ENCODE assay signal across 8 cellular contexts in genomic region chr2:61889212-61889956, GRCh38. TPM values are rescaled to one million over a fixed set of nuclear protein-coding genes. Genes with fewer than 3 reads are reported as not detected.
DNase-seq lines count a peak whose midpoint lies in the region; ATAC-seq and TF ChIP-seq lines count a peak whose summit lies in the region.

No MANE protein-coding gene starts in this region.

- H3K4me3 ChIP-seq in Loucy (ENCODE audit: low read length, poor library complexity, severe bottlenecking), result peak overlapping the region; percentile 99
- H3K4me3 ChIP-seq in colonic mucosa, result peak overlapping the region; percentile 75

- peak; percentile 26 for DNase-seq in colonic mucosa
- DNase-seq in natural killer cell treated with Interleukin-12 subunit alpha and Interleukin-12 subunit beta and Interleukin-15 and Interleukin-18, amount 100 ng/mL, for 72 hours (ENCODE audit: low spot score), result no peak
- no peak for DNase-seq in activated CD4-positive, CD25-positive, alpha-beta regulatory T cell (lab: John Stamatoyannopoulos, UW)
- DNase-seq in posterior cingulate gyrus, result no peak

- peak overlapping the region; percentile 82 for H3K4me2 ChIP-seq in Loucy (ENCODE audit: low read depth, low read length, poor library complexity, severe bottlenecking)

- H3K4me1 ChIP-seq in Loucy (ENCODE audit: insufficient read depth, low read length, poor library complexity, severe bottlenecking) (peaks cover 18% of the 10 kb centered on the region), colonic mucosa (peaks cover 10% of the 10 kb centered on the region)

- H3K36me3 ChIP-seq in Loucy (ENCODE audit: insufficient read depth, low read length) (peaks cover 9% of the 10 kb centered on the region; the same call in 1 of the 2 replicates), colonic mucosa (peaks cover 4% of the 10 kb centered on the region)

- 0 out of 2 replicates have a peak overlapping the region, but pooled peaks have one; percentile 92 for H2AFZ ChIP-seq in Loucy (ENCODE audit: low read length)

- TF ChIP-seq CTCF in C4-2B (conservative IDR thresholded peaks at IDR 0.05) (no peak), Loucy (conservative IDR thresholded peaks at IDR 0.05; ENCODE audit: low read length) (no peak), colonic mucosa (IDR thresholded peaks at IDR 0.05) (no peak)

- peak overlapping the region; percentile 95 for H3K4me3 Mint-ChIP-seq in natural killer cell treated with Interleukin-12 subunit alpha and Interleukin-12 subunit beta and Interleukin-15 and Interleukin-18, amount 100 ng/mL, for 72 hours

- no peaks in the 10 kb centered on the region for H3K9me3 Mint-ChIP-seq in natural killer cell treated with Interleukin-12 subunit alpha and Interleukin-12 subunit beta and Interleukin-15 and Interleukin-18, amount 100 ng/mL, for 72 hours

- H3K27me3 ChIP-seq in Loucy (ENCODE audit: insufficient read depth, low read length, poor library complexity, severe bottlenecking) (peaks cover 11% of the 10 kb centered on the region), colonic mucosa (no peaks in the 10 kb centered on the region)

- intact Hi-C loops in colonic mucosa (cut with DNase I), result no loop called here
- intact Hi-C loops in posterior cingulate gyrus (cut with DNase I), result loop anchor here (2.0 kb wide), 1 partner anchor 35 kb away; the partner anchor contains the start of gene FAM161A

- peak overlapping the region; percentile 92 to 96 for H3K27ac Mint-ChIP-seq in natural killer cell treated with Interleukin-12 subunit alpha and Interleukin-12 subunit beta and Interleukin-15 and Interleukin-18, amount 100 ng/mL, for 72 hours

- peaks cover 44% of the 10 kb centered on the region for H3K79me2 ChIP-seq in Loucy (ENCODE audit: insufficient read depth, low read length)

- H3K36me3 Mint-ChIP-seq in natural killer cell treated with Interleukin-12 subunit alpha and Interleukin-12 subunit beta and Interleukin-15 and Interleukin-18, amount 100 ng/mL, for 72 hours, result peaks cover 13% of the 10 kb centered on the region

- H3K27me3 Mint-ChIP-seq in natural killer cell treated with Interleukin-12 subunit alpha and Interleukin-12 subunit beta and Interleukin-15 and Interleukin-18, amount 100 ng/mL, for 72 hours, result no peaks in the 10 kb centered on the region

- no peaks in the 10 kb centered on the region for H3K9me3 ChIP-seq in Loucy (ENCODE audit: insufficient read depth, low read depth, low read length)
- no peaks in the 10 kb centered on the region for H3K9me3 ChIP-seq in colonic mucosa

- H3K9ac ChIP-seq in Loucy (ENCODE audit: low read depth, low read length, poor library complexity, severe bottlenecking), result peak overlapping the region; percentile 99
- peak overlapping the region in 1 of 2 donors; percentile 89 for H3K9ac ChIP-seq in colonic mucosa (ENCODE audit: low read depth in 2 of 2, low read length in 2 of 2)

- no peaks in the 10 kb centered on the region for H3F3A ChIP-seq in Loucy (ENCODE audit: low read depth)

- H3K9me2 ChIP-seq in Loucy (replicated peaks; ENCODE audit: low read depth, low read length), result no peaks in the 10 kb centered on the region

- ATAC-seq in natural killer cell treated with Interleukin-12 subunit alpha and Interleukin-12 subunit beta and Interleukin-15 and Interleukin-18, amount 100 ng/mL, for 72 hours, result no peak
- ATAC-seq in HG03521 (IDR thresholded peaks at IDR 0.05; ENCODE audit: unreplicated experiment), result no peak
- no peak for ATAC-seq in HG03196 (IDR thresholded peaks at IDR 0.05; ENCODE audit: unreplicated experiment)

- H4K20me1 ChIP-seq in Loucy (ENCODE audit: insufficient read depth, low read length, poor library complexity, severe bottlenecking), result peaks cover 36% of the 10 kb centered on the region

- H3K4me1 Mint-ChIP-seq in natural killer cell treated with Interleukin-12 subunit alpha and Interleukin-12 subunit beta and Interleukin-15 and Interleukin-18, amount 100 ng/mL, for 72 hours (ENCODE audit: low read depth in 2 of 2), result peaks cover 13 to 21% of the 10 kb centered on the region in 2 donors

- peak overlapping the region; percentile 96 for H3K27ac ChIP-seq in C4-2B
- H3K27ac ChIP-seq in colonic mucosa, result no peak overlapping the region

RNA-seq across cellular contexts. Expression of gene CCT4, which starts 0.9 kb away (rescaled TPM):
- total RNA-seq in colonic mucosa, result 100 to 1,000 TPM in 1 of 2 donors, 10 to 100 TPM in 1; 80.1 to 187 TPM
- 100 to 1,000 TPM; 207 to 291 TPM for total RNA-seq in natural killer cell treated with Interleukin-12 subunit alpha and Interleukin-12 subunit beta and Interleukin-15 and Interleukin-18, amount 100 ng/mL, for 72 hours

RNA-seq across cellular contexts. Expression of gene COMMD1, which starts 16.1 kb away (rescaled TPM):
- total RNA-seq in colonic mucosa, result 10 to 100 TPM; 22.2 to 24.4 TPM
- 10 to 100 TPM; 34.4 to 44.4 TPM for total RNA-seq in natural killer cell treated with Interleukin-12 subunit alpha and Interleukin-12 subunit beta and Interleukin-15 and Interleukin-18, amount 100 ng/mL, for 72 hours

RNA-seq across cellular contexts. Expression of gene FAM161A, which starts 35.5 kb away (rescaled TPM):
- 1 to 10 TPM in 1 of 2 donors, under 1 TPM in 1; 0.80 to 2.5 TPM for total RNA-seq in colonic mucosa
- total RNA-seq in natural killer cell treated with Interleukin-12 subunit alpha and Interleukin-12 subunit beta and Interleukin-15 and Interleukin-18, amount 100 ng/mL, for 72 hours, result 1 to 10 TPM; 2.2 to 6.6 TPM
